25 cellular contexts compared by ENCODE assay signal in the genomic region with DNA sequence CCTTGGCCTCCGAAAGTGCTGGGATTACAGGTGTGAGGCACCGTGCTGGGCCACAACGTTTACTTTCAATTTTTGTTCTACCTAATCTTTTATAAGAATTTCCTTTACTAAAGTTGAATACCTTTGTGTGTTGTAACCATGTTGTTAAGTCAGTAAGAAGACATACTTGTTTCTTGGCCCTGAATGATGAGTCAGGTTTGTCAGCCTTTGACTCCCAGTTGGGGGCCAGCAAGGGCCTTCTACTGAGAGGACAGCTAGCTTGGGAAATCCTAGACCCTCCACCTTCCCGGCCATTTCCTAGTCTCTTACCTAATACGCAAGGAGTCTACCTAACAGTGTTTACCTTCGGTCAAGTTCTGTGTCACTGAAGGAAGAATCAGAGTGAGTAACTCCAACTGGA. TPM values are rescaled to one million over a fixed set of nuclear protein-coding genes. Genes with fewer than 3 reads are reported as not detected.
DNase-seq lines count a peak whose midpoint lies in the region; ATAC-seq and TF ChIP-seq lines count a peak whose summit lies in the region.
"Had no signal": no experiment of that assay in that cellular context is flagged by ENCODE, and none has a peak within 500 bp of the region (broad histone marks: within the 10 kb centered on the region; RNA-seq: fewer than 3 reads in every experiment).

No MANE protein-coding gene starts in this region.

- H3K27ac ChIP-seq in IMR-90 (ENCODE audit: insufficient read depth, low read length) (no peak overlapping the region), trophoblast cell (ENCODE audit: low read depth, low read length) (no peak overlapping the region)
- H3K27ac ChIP-seq: A549; BLaER1 treated with 17β-estradiol and CSF1 and Interleukin-3, amounts not matched to agents 10 nM and 100 nM had no signal

- H3K9me3 ChIP-seq in IMR-90 (ENCODE audit: control insufficient read depth, insufficient read depth, low read length) (no peaks in the 10 kb centered on the region), trophoblast cell (ENCODE audit: insufficient read depth, low read depth, low read length) (no peaks in the 10 kb centered on the region)
- H3K9me3 ChIP-seq: A549; BLaER1 treated with 17β-estradiol and CSF1 and Interleukin-3, amounts not matched to agents 10 nM and 100 nM; SK-N-SH had no signal

- H3K4me1 ChIP-seq in IMR-90 (ENCODE audit: control insufficient read depth, insufficient read depth, low read length) (peaks cover 2% of the 10 kb centered on the region; the same call in 1 of the 2 replicates), trophoblast cell (ENCODE audit: control insufficient read depth in 1 of 2, insufficient read depth in 2 of 2, low read length in 2 of 2) (peaks cover 5 to 10% of the 10 kb centered on the region in 2 experiments)
- H3K4me1 ChIP-seq: A549 had no signal

- ATAC-seq in IMR-90 (ENCODE audit: low read depth) (no peak), HG03469 (IDR thresholded peaks at IDR 0.05; ENCODE audit: unreplicated experiment) (no peak)

- H3K4me3 Mint-ChIP-seq in activated naive CD4-positive, alpha-beta T cell treated with anti-CD3 and anti-CD28 coated beads for 36 hours = no peak overlapping the region
- no peak overlapping the region for H3K4me3 Mint-ChIP-seq in activated naive CD4-positive, alpha-beta T cell treated with anti-CD3 and anti-CD28 coated beads, Interleukin-2, amount 10 ng/mL, durations not matched to agents 7 days and 5 days
- no peak overlapping the region for H3K4me3 Mint-ChIP-seq in MCF 10A (ENCODE audit: unreplicated experiment)
- H3K4me3 Mint-ChIP-seq: CD4-positive, alpha-beta T cell; IgD-negative memory B cell had no signal

- DNase-seq in activated naive CD4-positive, alpha-beta T cell treated with anti-CD3 and anti-CD28 coated beads for 36 hours = no peak
- no peak for DNase-seq in activated naive CD4-positive, alpha-beta T cell treated with anti-CD3 and anti-CD28 coated beads, Interleukin-2, amount 10 ng/mL, durations not matched to agents 7 days and 5 days
- DNase-seq in IMR-90 (peak; percentile 28), choroid plexus epithelial cell (ENCODE audit: low read depth) (peak; percentile 81), trophoblast cell (peak; percentile 56 to 80), MCF 10A (ENCODE audit: unreplicated experiment) (no peak)
- no peak for DNase-seq in stimulated activated naive CD4-positive, alpha-beta T cell treated with Interleukin-2 at 50 U/mL for 16 hours (lab: John Stamatoyannopoulos, UW)
- DNase-seq: AML-193; CD4-positive, alpha-beta T cell; DMS53; H7; NCI-H1092; NCI-H1417 treated with DMSO at 0.1 percent for 48 hours; NCI-H187; NCI-H2081 treated with DMSO at 0.1 percent for 48 hours; NCI-H2171; NCI-H226; NCI-H510A; NCI-H69; PC-3; SK-N-SH had no signal

- H4K12ac ChIP-seq in trophoblast cell (ENCODE audit: low read depth, low read length) = no peak overlapping the region

- H3K4me3 ChIP-seq in IMR-90 (ENCODE audit: insufficient read depth, low read depth, low read length) = no peak overlapping the region
- H3K4me3 ChIP-seq in choroid plexus epithelial cell (ENCODE audit: low read depth, low read length) = no peak overlapping the region
- H3K4me3 ChIP-seq in trophoblast cell (ENCODE audit: low read depth, low read length) = no peak overlapping the region
- H3K4me3 ChIP-seq: A549; BLaER1 treated with 17β-estradiol and CSF1 and Interleukin-3, amounts not matched to agents 10 nM and 100 nM had no signal

- H3K9me1 ChIP-seq in IMR-90 (ENCODE audit: insufficient read depth, low read length) = peaks cover 7% of the 10 kb centered on the region; the same call in 1 of the 2 replicates

- H2AK5ac ChIP-seq in IMR-90 (ENCODE audit: low read depth, low read length) (no peak overlapping the region), trophoblast cell (ENCODE audit: low read length) (no peak overlapping the region)

- TF ChIP-seq CTCF in IMR-90 (conservative IDR thresholded peaks at IDR 0.05; ENCODE audit: low read depth, low read length) (no peak), choroid plexus epithelial cell (conservative IDR thresholded peaks at IDR 0.05; ENCODE audit: low read depth, low read length) (no peak), MCF 10A (IDR thresholded peaks at IDR 0.05; ENCODE audit: unreplicated experiment) (no peak)

- H2BK12ac ChIP-seq in trophoblast cell (ENCODE audit: low read length) = no peak overlapping the region

- no CpG with 5 or more reads among the region's 6 CpGs for WGBS in IMR-90 (ENCODE audit: extremely low coverage in 2 of 2, insufficient read length in 1 of 2), 2 experiments
- WGBS in trophoblast cell (ENCODE audit: extremely low coverage, insufficient coverage, insufficient read length) = no CpG with 5 or more reads among the region's 6 CpGs

- H3K18ac ChIP-seq in IMR-90 (ENCODE audit: low read depth, low read length) (no peak overlapping the region), trophoblast cell (ENCODE audit: low read length) (no peak overlapping the region)

- in situ Hi-C loops in IMR-90 (cut with MboI; ENCODE audit: low sequenced_read_pairs) = no loop called here

- no peak overlapping the region for H2BK15ac ChIP-seq in IMR-90 (ENCODE audit: low read depth, low read length)

- H3K36me3 ChIP-seq in IMR-90 (ENCODE audit: control insufficient read depth, insufficient read depth, low read length) = peaks cover 15% of the 10 kb centered on the region
- peaks cover 3 to 7% of the 10 kb centered on the region in 2 experiments for H3K36me3 ChIP-seq in trophoblast cell (ENCODE audit: control insufficient read depth in 1 of 2, insufficient read depth in 2 of 2, low read length in 2 of 2)

- H4K20me1 ChIP-seq in IMR-90 (ENCODE audit: insufficient read depth, low read length) = peaks cover 17% of the 10 kb centered on the region

- TF ChIP-seq RAD21 in IMR-90 (IDR thresholded peaks at IDR 0.05; ENCODE audit: low read length) = no peak

- H2BK120ac ChIP-seq in IMR-90 (ENCODE audit: low read depth, low read length) (no peak overlapping the region), trophoblast cell (ENCODE audit: insufficient read depth, low read length, poor library complexity) (no peak overlapping the region)

- H3K14ac ChIP-seq in IMR-90 (replicated peaks; ENCODE audit: low read depth, low read length) (no peak overlapping the region), trophoblast cell (ENCODE audit: low read length) (no peak overlapping the region)

- H2AK9ac ChIP-seq in IMR-90 (replicated peaks; ENCODE audit: low read depth, low read length, poor library complexity) = no peak overlapping the region

- intact Hi-C loops in activated naive CD4-positive, alpha-beta T cell treated with anti-CD3 and anti-CD28 coated beads for 36 hours (cut with micrococcal nuclease) = no loop called here
- intact Hi-C loops in IMR-90 (cut with micrococcal nuclease) = no loop called here
- intact Hi-C loops in MCF 10A (cut with micrococcal nuclease) = no loop called here

- H2BK5ac ChIP-seq in IMR-90 (ENCODE audit: low read depth, low read length, poor library complexity, severe bottlenecking) = no peak overlapping the region
- H2BK5ac ChIP-seq in trophoblast cell (ENCODE audit: low read depth, low read length, poor library complexity) = no peak overlapping the region

- H3K56ac ChIP-seq in IMR-90 (ENCODE audit: extremely low read depth, insufficient read depth, low read length) = no peak overlapping the region

- peak overlapping the region; percentile 50 for H3K27ac Mint-ChIP-seq in activated naive CD4-positive, alpha-beta T cell treated with anti-CD3 and anti-CD28 coated beads for 36 hours
- no peak overlapping the region for H3K27ac Mint-ChIP-seq in activated naive CD4-positive, alpha-beta T cell treated with anti-CD3 and anti-CD28 coated beads, Interleukin-2, amount 10 ng/mL, durations not matched to agents 7 days and 5 days
- H3K27ac Mint-ChIP-seq in MCF 10A (ENCODE audit: low read depth, unreplicated experiment) = no peak overlapping the region
- H3K27ac Mint-ChIP-seq: CD4-positive, alpha-beta T cell; IgD-negative memory B cell had no signal

- POLR2A ChIA-PET in IMR-90 (lab: Charles Lee; ENCODE audit: unreplicated experiment) = no interaction called here
- POLR2A ChIA-PET in MCF 10A (lab: Yijun Ruan, JAX) = interaction anchor here (1.3 kb wide), 1 partner anchor 14 kb away, joined by 3 read pairs; no protein-coding TSS in a partner anchor

- H3K27me3 ChIP-seq in IMR-90 (ENCODE audit: control insufficient read depth, insufficient read depth, low read length) = no peaks in the 10 kb centered on the region
- no peaks in the 10 kb centered on the region for H3K27me3 ChIP-seq in trophoblast cell (ENCODE audit: insufficient read depth, low read length)
- H3K27me3 ChIP-seq: BLaER1 treated with 17β-estradiol and CSF1 and Interleukin-3, amounts not matched to agents 10 nM and 100 nM had no signal

- H3K23ac ChIP-seq in IMR-90 (ENCODE audit: low read depth, low read length) (no peak overlapping the region), trophoblast cell (ENCODE audit: low read length) (no peak overlapping the region)

- H3K4me2 ChIP-seq in IMR-90 (ENCODE audit: low read depth, low read length) = no peak overlapping the region
- no peak overlapping the region for H3K4me2 ChIP-seq in trophoblast cell (ENCODE audit: low read length)
- H3K4me2 ChIP-seq: A549, SK-N-SH had no signal

- CTCF ChIA-PET in activated naive CD4-positive, alpha-beta T cell treated with anti-CD3 and anti-CD28 coated beads for 36 hours (lab: Charles Lee) = no interaction called here
- CTCF ChIA-PET in activated naive CD4-positive, alpha-beta T cell treated with anti-CD3 and anti-CD28 coated beads, Interleukin-2, amount 10 ng/mL, durations not matched to agents 7 days and 5 days (lab: Charles Lee) = no interaction called here
- CTCF ChIA-PET in IMR-90 (lab: Yijun Ruan, JAX) (no interaction called here), MCF 10A (lab: Yijun Ruan, JAX) (no interaction called here)

- H4K8ac ChIP-seq in IMR-90 (ENCODE audit: low read depth in 2 of 2, low read length in 2 of 2) = no peak overlapping the region
- no peak overlapping the region for H4K8ac ChIP-seq in trophoblast cell (ENCODE audit: low read depth, low read length)

- BruUV-seq in IMR-90 (replicated peaks; lab: Mats Ljungman, UMichigan) (no TSS peak), MCF 10A (replicated peaks; lab: Mats Ljungman, UMichigan) (no TSS peak)

- H4K91ac ChIP-seq in IMR-90 (ENCODE audit: insufficient read depth, low read depth, low read length) (no peak overlapping the region), trophoblast cell (ENCODE audit: low read depth, low read length) (no peak overlapping the region)

- H2AFZ ChIP-seq in IMR-90 (replicated peaks; ENCODE audit: low read length, poor library complexity) = no peak overlapping the region
- no peak overlapping the region for H2AFZ ChIP-seq in trophoblast cell (ENCODE audit: insufficient read depth, low read length, poor library complexity)

- no peak overlapping the region for H2BK20ac ChIP-seq in IMR-90 (ENCODE audit: low read depth, low read length)

- H3K4me1 Mint-ChIP-seq in activated naive CD4-positive, alpha-beta T cell treated with anti-CD3 and anti-CD28 coated beads for 36 hours (ENCODE audit: low read depth) = no peaks in the 10 kb centered on the region
- peaks cover 3% of the 10 kb centered on the region for H3K4me1 Mint-ChIP-seq in activated naive CD4-positive, alpha-beta T cell treated with anti-CD3 and anti-CD28 coated beads, Interleukin-2, amount 10 ng/mL, durations not matched to agents 7 days and 5 days
- H3K4me1 Mint-ChIP-seq in MCF 10A (ENCODE audit: insufficient read depth, unreplicated experiment) = peaks cover 6% of the 10 kb centered on the region

- H3K4ac ChIP-seq in IMR-90 (ENCODE audit: low read depth, low read length) (no peak overlapping the region), trophoblast cell (ENCODE audit: low read depth, low read length) (no peak overlapping the region)

- H3K9ac ChIP-seq in IMR-90 (ENCODE audit: low read depth, low read length) = no peak overlapping the region
- no peak overlapping the region for H3K9ac ChIP-seq in trophoblast cell (ENCODE audit: low read length)
- H3K9ac ChIP-seq: BLaER1 treated with 17β-estradiol and CSF1 and Interleukin-3, amounts not matched to agents 10 nM and 100 nM; SK-N-SH had no signal

- H3K27me3 Mint-ChIP-seq in activated naive CD4-positive, alpha-beta T cell treated with anti-CD3 and anti-CD28 coated beads for 36 hours (ENCODE audit: low read depth) = no peaks in the 10 kb centered on the region
- H3K27me3 Mint-ChIP-seq in activated naive CD4-positive, alpha-beta T cell treated with anti-CD3 and anti-CD28 coated beads, Interleukin-2, amount 10 ng/mL, durations not matched to agents 7 days and 5 days = no peaks in the 10 kb centered on the region
- H3K27me3 Mint-ChIP-seq in MCF 10A (ENCODE audit: insufficient read depth, unreplicated experiment) = no peaks in the 10 kb centered on the region
- H3K27me3 Mint-ChIP-seq: CD4-positive, alpha-beta T cell; IgD-negative memory B cell had no signal

- H4K5ac ChIP-seq in IMR-90 (ENCODE audit: low read depth, low read length) = no peak overlapping the region

- peaks cover 29% of the 10 kb centered on the region for H3K36me3 Mint-ChIP-seq in activated naive CD4-positive, alpha-beta T cell treated with anti-CD3 and anti-CD28 coated beads for 36 hours (ENCODE audit: low read depth)
- H3K36me3 Mint-ChIP-seq in activated naive CD4-positive, alpha-beta T cell treated with anti-CD3 and anti-CD28 coated beads, Interleukin-2, amount 10 ng/mL, durations not matched to agents 7 days and 5 days = peaks cover 23% of the 10 kb centered on the region
- H3K36me3 Mint-ChIP-seq in MCF 10A (ENCODE audit: insufficient read depth, unreplicated experiment) = peaks cover 58% of the 10 kb centered on the region
- H3K36me3 Mint-ChIP-seq: IgD-negative memory B cell had no signal

- TF ChIP-seq POLR2A in IMR-90 (IDR thresholded peaks at IDR 0.05; ENCODE audit: low read depth, low read length) = no peak

- no peaks in the 10 kb centered on the region for H3K9me3 Mint-ChIP-seq in activated naive CD4-positive, alpha-beta T cell treated with anti-CD3 and anti-CD28 coated beads for 36 hours
- H3K9me3 Mint-ChIP-seq in activated naive CD4-positive, alpha-beta T cell treated with anti-CD3 and anti-CD28 coated beads, Interleukin-2, amount 10 ng/mL, durations not matched to agents 7 days and 5 days = no peaks in the 10 kb centered on the region
- no peaks in the 10 kb centered on the region for H3K9me3 Mint-ChIP-seq in MCF 10A (ENCODE audit: unreplicated experiment)
- H3K9me3 Mint-ChIP-seq: CD4-positive, alpha-beta T cell; IgD-negative memory B cell had no signal

- dilution Hi-C loops in IMR-90 (cut with HindIII; ENCODE audit: low sequenced_read_pairs, unreplicated experiment) = no loop called here

- no peaks in the 10 kb centered on the region for H3K79me2 ChIP-seq in trophoblast cell (ENCODE audit: control insufficient read depth, insufficient read depth, low read length, poor library complexity)

- H3K79me1 ChIP-seq in IMR-90 (ENCODE audit: low read depth in 1 of 2, low read length in 2 of 2) (peaks cover 0 to 16% of the 10 kb centered on the region in 2 experiments; a peak in 3 of 4 replicates), trophoblast cell (ENCODE audit: low read length) (no peaks in the 10 kb centered on the region)

RNA-seq across cellular contexts. Expression of a gene that starts 22.7 kb away (rescaled TPM):
- 100 to 1,000 TPM; 683 to 692 TPM for total RNA-seq in activated naive CD4-positive, alpha-beta T cell treated with anti-CD3 and anti-CD28 coated beads for 36 hours
- total RNA-seq in IMR-90 (2012; rRNA removed) (122 and 136 TPM in 2 replicates), MCF 10A (2022) (387 and 470 TPM in 2 replicates)
- polyA plus RNA-seq in IMR-90 (2012; rRNA removed) = 53.5 and 66.8 TPM in 2 replicates
- 38.4 and 49.1 TPM in 2 replicates for polyA plus RNA-seq in IMR-90 (2012; cell fraction: cytosol; rRNA removed)
- 19.4 and 53.4 TPM in 2 replicates for polyA plus RNA-seq in IMR-90 (2012; cell fraction: nucleus; rRNA removed; ENCODE audit: low replicate concordance)
- polyA plus RNA-seq in trophoblast cell (2013) = 94.1 and 99.7 TPM in 2 replicates

RNA-seq across cellular contexts. Expression of a gene that starts 42.4 kb away (rescaled TPM):
- total RNA-seq in activated naive CD4-positive, alpha-beta T cell treated with anti-CD3 and anti-CD28 coated beads for 36 hours = 100 to 1,000 TPM; 129 to 131 TPM
- total RNA-seq in IMR-90 (2012; rRNA removed) = 60.8 and 105 TPM in 2 replicates
- polyA plus RNA-seq in IMR-90 (2012; rRNA removed) = 15.4 and 21.0 TPM in 2 replicates
- 6.4 and 7.5 TPM in 2 replicates for polyA plus RNA-seq in IMR-90 (2012; cell fraction: cytosol; rRNA removed)
- polyA plus RNA-seq in IMR-90 (2012; cell fraction: nucleus; rRNA removed; ENCODE audit: low replicate concordance) = 3.8 and 13.8 TPM in 2 replicates
- polyA plus RNA-seq in trophoblast cell (2013) = 40.4 and 41.8 TPM in 2 replicates
- 92.6 and 97.5 TPM in 2 replicates for total RNA-seq in MCF 10A (2022)

Comparison
In these comparisons a context has a peak if more than half of its experiments do, and no peak if none do; other contexts are left out.
1. DNase-seq: peak in IMR-90 (single experiment), choroid plexus epithelial cell (single experiment) and trophoblast cell (2 of 2); none in activated naive CD4-positive, alpha-beta T cell treated with anti-CD3 and anti-CD28 coated beads for 36 hours (single experiment), activated naive CD4-positive, alpha-beta T cell treated with anti-CD3 and anti-CD28 coated beads, Interleukin-2, amount 10 ng/mL, durations not matched to agents 7 days and 5 days (single experiment), MCF 10A (single experiment) and stimulated activated naive CD4-positive, alpha-beta T cell treated with Interleukin-2 at 50 U/mL for 16 hours (single experiment).